In the genomic region with DNA sequence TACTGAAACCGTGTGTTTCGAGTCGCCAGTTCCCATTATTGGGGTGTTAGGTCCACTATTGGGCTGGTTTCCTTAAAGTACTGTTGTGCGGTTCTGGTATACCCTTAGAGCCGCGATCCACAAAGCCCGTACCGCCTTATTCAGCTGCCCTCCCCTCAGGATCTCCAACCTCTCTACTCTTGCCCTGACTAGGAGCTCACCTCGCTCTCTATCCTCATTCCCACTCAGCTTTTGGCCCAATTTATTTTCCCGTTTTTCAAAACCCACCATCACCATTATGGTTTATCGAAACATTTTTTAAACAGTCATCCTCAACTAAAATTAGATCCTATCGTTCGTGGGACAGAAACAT, we compare ENCODE assay signal across 1 cellular context.
A peak's percentile ranks its signal among the peaks of the same experiment; 100 is the strongest.
TF ChIP-seq lines count a peak whose summit lies in the region.

No MANE protein-coding gene starts in this region.

TF ChIP-seq in K562, 482 proteins besides CTCF, POLR2A, EP300 and RAD21 (continued from another document):
- TF ChIP-seq, protein P1, sequence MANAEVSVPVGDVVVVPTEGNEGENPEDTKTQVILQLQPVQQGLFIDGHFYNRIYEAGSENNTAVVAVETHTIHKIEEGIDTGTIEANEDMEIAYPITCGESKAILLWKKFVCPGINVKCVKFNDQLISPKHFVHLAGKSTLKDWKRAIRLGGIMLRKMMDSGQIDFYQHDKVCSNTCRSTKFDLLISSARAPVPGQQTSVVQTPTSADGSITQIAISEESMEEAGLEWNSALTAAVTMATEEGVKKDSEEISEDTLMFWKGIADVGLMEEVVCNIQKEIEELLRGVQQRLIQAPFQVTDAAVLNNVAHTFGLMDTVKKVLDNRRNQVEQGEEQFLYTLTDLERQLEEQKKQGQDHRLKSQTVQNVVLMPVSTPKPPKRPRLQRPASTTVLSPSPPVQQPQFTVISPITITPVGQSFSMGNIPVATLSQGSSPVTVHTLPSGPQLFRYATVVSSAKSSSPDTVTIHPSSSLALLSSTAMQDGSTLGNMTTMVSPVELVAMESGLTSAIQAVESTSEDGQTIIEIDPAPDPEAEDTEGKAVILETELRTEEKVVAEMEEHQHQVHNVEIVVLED (CRISPR knock-in tag; IDR thresholded peaks at IDR 0.05) = 0 out of 2 replicates have a peak, but pooled peaks have one; percentile 9
- TF ChIP-seq MTA1 (IDR thresholded peaks at IDR 0.05; ENCODE audit: borderline replicate concordance) = 0 out of 2 replicates have a peak, but pooled peaks have one; percentile 4
- no peak for TF ChIP-seq PCBP2 (IDR thresholded peaks at IDR 0.05; ENCODE audit: low read depth, low read length, poor library complexity, severe bottlenecking)
- peak; percentile 44; the same call in 1 of the 2 replicates for TF ChIP-seq TOE1 (IDR thresholded peaks at IDR 0.05; ENCODE audit: borderline replicate concordance)
- TF ChIP-seq TOE1 (CRISPR knock-in tag; IDR thresholded peaks at IDR 0.05; ENCODE audit: borderline replicate concordance, low read depth) = no peak
- TF ChIP-seq, protein P2, sequence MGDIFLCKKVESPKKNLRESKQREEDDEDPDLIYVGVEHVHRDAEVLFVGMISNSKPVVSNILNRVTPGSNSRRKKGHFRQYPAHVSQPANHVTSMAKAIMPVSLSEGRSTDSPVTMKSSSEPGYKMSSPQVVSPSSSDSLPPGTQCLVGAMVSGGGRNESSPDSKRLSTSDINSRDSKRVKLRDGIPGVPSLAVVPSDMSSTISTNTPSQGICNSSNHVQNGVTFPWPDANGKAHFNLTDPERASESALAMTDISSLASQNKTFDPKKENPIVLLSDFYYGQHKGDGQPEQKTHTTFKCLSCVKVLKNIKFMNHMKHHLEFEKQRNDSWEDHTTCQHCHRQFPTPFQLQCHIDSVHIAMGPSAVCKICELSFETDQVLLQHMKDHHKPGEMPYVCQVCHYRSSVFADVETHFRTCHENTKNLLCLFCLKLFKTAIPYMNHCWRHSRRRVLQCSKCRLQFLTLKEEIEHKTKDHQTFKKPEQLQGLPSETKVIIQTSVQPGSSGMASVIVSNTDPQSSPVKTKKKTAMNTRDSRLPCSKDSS (IDR thresholded peaks at IDR 0.05; ENCODE audit: low read depth, partially characterized antibody) = peak; percentile 9
- TF ChIP-seq JUND (IDR thresholded peaks at IDR 0.05; ENCODE audit: borderline replicate concordance, low read depth, low read length) = no peak
- no peak for TF ChIP-seq JUND (tag; IDR thresholded peaks at IDR 0.05; ENCODE audit: borderline replicate concordance, low read depth, low read length)
- peak; percentile 32; the same call in 1 of the 2 replicates for TF ChIP-seq NFRKB (IDR thresholded peaks at IDR 0.05; ENCODE audit: low read depth)
- TF ChIP-seq GATAD2B (IDR thresholded peaks at IDR 0.05; ENCODE audit: borderline replicate concordance) = 0 out of 2 replicates have a peak, but pooled peaks have one; percentile 7
- TF ChIP-seq SPI1 (IDR thresholded peaks at IDR 0.05; ENCODE audit: borderline replicate concordance, low read depth, low read length) = 0 out of 2 replicates have a peak, but pooled peaks have one; percentile 5
- TF ChIP-seq SP1 (CRISPR knock-in tag; IDR thresholded peaks at IDR 0.05) = no peak
- TF ChIP-seq MAFG (tag; conservative IDR thresholded peaks at IDR 0.05) = 0 out of 2 replicates have a peak, but pooled peaks have one; percentile 25
- TF ChIP-seq, protein P3, sequence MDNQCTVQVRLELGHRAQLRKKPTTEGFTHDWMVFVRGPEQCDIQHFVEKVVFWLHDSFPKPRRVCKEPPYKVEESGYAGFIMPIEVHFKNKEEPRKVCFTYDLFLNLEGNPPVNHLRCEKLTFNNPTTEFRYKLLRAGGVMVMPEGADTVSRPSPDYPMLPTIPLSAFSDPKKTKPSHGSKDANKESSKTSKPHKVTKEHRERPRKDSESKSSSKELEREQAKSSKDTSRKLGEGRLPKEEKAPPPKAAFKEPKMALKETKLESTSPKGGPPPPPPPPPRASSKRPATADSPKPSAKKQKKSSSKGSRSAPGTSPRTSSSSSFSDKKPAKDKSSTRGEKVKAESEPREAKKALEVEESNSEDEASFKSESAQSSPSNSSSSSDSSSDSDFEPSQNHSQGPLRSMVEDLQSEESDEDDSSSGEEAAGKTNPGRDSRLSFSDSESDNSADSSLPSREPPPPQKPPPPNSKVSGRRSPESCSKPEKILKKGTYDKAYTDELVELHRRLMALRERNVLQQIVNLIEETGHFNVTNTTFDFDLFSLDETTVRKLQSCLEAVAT (IDR thresholded peaks at IDR 0.05) = peak in 1 of 2 experiments; percentile 46; a peak in 1 of 4 replicates
- peak in 1 of 2 experiments; percentile 39; a peak in 1 of 4 replicates for TF ChIP-seq SIN3A (IDR thresholded peaks at IDR 0.05; ENCODE audit: borderline replicate concordance in 2 of 2, control insufficient read depth in 1 of 2, low read depth in 2 of 2, low read length in 2 of 2)
- TF ChIP-seq, protein P4, sequence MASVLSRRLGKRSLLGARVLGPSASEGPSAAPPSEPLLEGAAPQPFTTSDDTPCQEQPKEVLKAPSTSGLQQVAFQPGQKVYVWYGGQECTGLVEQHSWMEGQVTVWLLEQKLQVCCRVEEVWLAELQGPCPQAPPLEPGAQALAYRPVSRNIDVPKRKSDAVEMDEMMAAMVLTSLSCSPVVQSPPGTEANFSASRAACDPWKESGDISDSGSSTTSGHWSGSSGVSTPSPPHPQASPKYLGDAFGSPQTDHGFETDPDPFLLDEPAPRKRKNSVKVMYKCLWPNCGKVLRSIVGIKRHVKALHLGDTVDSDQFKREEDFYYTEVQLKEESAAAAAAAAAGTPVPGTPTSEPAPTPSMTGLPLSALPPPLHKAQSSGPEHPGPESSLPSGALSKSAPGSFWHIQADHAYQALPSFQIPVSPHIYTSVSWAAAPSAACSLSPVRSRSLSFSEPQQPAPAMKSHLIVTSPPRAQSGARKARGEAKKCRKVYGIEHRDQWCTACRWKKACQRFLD (CRISPR knock-in tag; IDR thresholded peaks at IDR 0.05) = 0 out of 2 replicates have a peak, but pooled peaks have one; percentile 17
- peak; percentile 35; the same call in 1 of the 2 replicates for TF ChIP-seq NR2C1 (IDR thresholded peaks at IDR 0.05)
- TF ChIP-seq NR2C1 (tag; IDR thresholded peaks at IDR 0.05) = no peak
- TF ChIP-seq, protein P5, sequence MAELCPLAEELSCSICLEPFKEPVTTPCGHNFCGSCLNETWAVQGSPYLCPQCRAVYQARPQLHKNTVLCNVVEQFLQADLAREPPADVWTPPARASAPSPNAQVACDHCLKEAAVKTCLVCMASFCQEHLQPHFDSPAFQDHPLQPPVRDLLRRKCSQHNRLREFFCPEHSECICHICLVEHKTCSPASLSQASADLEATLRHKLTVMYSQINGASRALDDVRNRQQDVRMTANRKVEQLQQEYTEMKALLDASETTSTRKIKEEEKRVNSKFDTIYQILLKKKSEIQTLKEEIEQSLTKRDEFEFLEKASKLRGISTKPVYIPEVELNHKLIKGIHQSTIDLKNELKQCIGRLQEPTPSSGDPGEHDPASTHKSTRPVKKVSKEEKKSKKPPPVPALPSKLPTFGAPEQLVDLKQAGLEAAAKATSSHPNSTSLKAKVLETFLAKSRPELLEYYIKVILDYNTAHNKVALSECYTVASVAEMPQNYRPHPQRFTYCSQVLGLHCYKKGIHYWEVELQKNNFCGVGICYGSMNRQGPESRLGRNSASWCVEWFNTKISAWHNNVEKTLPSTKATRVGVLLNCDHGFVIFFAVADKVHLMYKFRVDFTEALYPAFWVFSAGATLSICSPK (IDR thresholded peaks at IDR 0.05; ENCODE audit: borderline replicate concordance) = 0 out of 2 replicates have a peak, but pooled peaks have one; percentile 26
- peak; percentile 20 for TF ChIP-seq TAF9B (IDR thresholded peaks at IDR 0.05; ENCODE audit: partially characterized antibody)
- TF ChIP-seq BCL6 (CRISPR knock-in tag; IDR thresholded peaks at IDR 0.05) = no peak
- no peak for TF ChIP-seq BRF1 (IDR thresholded peaks at IDR 0.05; ENCODE audit: borderline replicate concordance, extremely low read depth, insufficient read length)
